Comparison of ENCODE assay signal across 20 cellular contexts in the genomic region with DNA sequence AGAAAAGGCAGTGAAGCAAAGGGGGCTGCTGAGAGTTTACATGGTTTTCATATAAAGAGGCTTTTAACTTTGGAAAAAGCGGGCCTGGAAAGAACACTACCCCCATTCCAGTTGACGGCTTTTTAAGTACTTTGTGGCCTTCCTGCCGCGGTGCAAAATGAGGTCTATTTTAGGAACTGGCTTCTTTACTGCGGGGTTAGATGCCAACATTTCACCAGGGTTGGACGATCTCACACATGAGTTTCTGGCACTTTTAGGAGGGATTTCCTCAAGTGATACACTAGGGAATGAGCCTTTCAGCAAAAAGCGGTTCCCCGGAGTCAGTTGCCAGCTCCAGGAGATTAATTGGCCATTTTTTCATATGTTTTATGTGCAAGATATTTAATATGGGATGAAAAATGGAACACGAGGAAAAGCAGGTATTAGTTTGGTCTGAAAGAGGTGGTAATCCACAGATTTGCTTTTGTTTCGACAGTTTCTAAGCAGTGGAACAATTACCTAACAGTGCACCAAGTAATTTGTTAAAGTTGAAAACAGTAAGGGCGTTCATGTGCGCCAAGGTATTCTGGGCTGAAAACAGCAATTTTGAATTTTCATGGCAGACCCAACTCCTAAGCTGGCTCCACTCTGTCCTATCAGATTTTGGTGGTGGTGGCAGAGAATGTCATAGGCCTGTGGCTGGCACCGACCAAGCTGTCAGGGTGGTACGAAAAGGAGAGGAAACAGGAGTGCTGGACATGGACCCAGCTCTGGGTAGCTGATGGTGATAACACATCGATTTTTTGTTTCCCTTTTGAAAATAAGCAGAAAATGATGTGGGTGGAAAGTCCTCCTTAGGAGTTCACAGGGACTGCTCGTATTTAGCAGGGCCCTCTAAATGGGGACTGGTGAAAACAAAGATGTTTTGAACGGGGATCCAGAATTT. TPM values are rescaled to one million over a fixed set of nuclear protein-coding genes. Genes with fewer than 3 reads are reported as not detected.
A peak's percentile ranks its signal among the peaks of the same experiment; 100 is the strongest.
DNase-seq lines count a peak whose midpoint lies in the region; ATAC-seq, FAIRE-seq and TF ChIP-seq lines count a peak whose summit lies in the region.
"Had no signal": no experiment of that assay in that cellular context is flagged by ENCODE, and none has a peak within 500 bp of the region (broad histone marks: within the 10 kb centered on the region; RNA-seq: fewer than 3 reads in every experiment).

No MANE protein-coding gene starts in this region.

- WGBS in thyroid gland, 2 donors: 47 to 54% methylated on average over 17 of the region's 17 CpGs

- no peaks in the 10 kb centered on the region for H3K9me3 ChIP-seq in thyroid gland

- FAIRE-seq in urothelium cell line (lab: Jason Lieb, UNC): no peak
- FAIRE-seq: astrocyte, G401.6 had no signal

- H3K9me3 Mint-ChIP-seq in brain (no peaks in the 10 kb centered on the region), neural crest cell (no peaks in the 10 kb centered on the region)
- H3K9me3 Mint-ChIP-seq: activated naive CD4-positive, alpha-beta T cell treated with anti-CD3 and anti-CD28 coated beads, Interleukin-2, amount 50 U/mL, for 24 hours; CD4-positive, CD25-positive, alpha-beta regulatory T cell; effector memory CD8-positive, alpha-beta T cell; stimulated activated naive CD8-positive, alpha-beta T cell treated with anti-CD3 and anti-CD28 coated beads, Interleukin-15, amount 100 ng/mL, for 72 hours had no signal

- peaks cover 0 to 5% of the 10 kb centered on the region in 2 donors for H3K36me3 ChIP-seq in thyroid gland

- H3K27ac ChIP-seq in thyroid gland: peak overlapping the region; percentile 42 to 71 (median 68)

- H3K27ac Mint-ChIP-seq in brain (peak overlapping the region in 3 of 5 experiments; percentile 1 to 71 (median 67)), neural crest cell (ENCODE audit: unreplicated experiment) (peak overlapping the region; percentile 82)
- H3K27ac Mint-ChIP-seq: activated naive CD4-positive, alpha-beta T cell treated with anti-CD3 and anti-CD28 coated beads, Interleukin-2, amount 50 U/mL, for 24 hours; effector memory CD8-positive, alpha-beta T cell; stimulated activated naive CD8-positive, alpha-beta T cell treated with anti-CD3 and anti-CD28 coated beads, Interleukin-15, amount 100 ng/mL, for 72 hours had no signal

- ATAC-seq in left cardiac atrium: peak; percentile 63 to 88
- ATAC-seq: activated CD4-positive, CD25-positive, alpha-beta regulatory T cell treated with anti-CD3 and anti-CD28 coated beads, Interleukin-2, amount 50 U/mL, for 24 hours; effector memory CD8-positive, alpha-beta T cell; stimulated activated naive CD8-positive, alpha-beta T cell treated with anti-CD3 and anti-CD28 coated beads, Interleukin-15, amount 100 ng/mL, for 72 hours had no signal

- no peak overlapping the region for H3K4me3 ChIP-seq in thyroid gland (replicated peaks in 1 of 3)

- H3K36me3 Mint-ChIP-seq in brain: peaks cover 42% of the 10 kb centered on the region
- no peaks in the 10 kb centered on the region for H3K36me3 Mint-ChIP-seq in neural crest cell (ENCODE audit: low read depth)

- H3K4me3 Mint-ChIP-seq in brain (no peak overlapping the region), neural crest cell (no peak overlapping the region)
- H3K4me3 Mint-ChIP-seq: activated naive CD4-positive, alpha-beta T cell treated with anti-CD3 and anti-CD28 coated beads, Interleukin-2, amount 50 U/mL, for 24 hours; CD4-positive, CD25-positive, alpha-beta regulatory T cell; effector memory CD8-positive, alpha-beta T cell; stimulated activated naive CD8-positive, alpha-beta T cell treated with anti-CD3 and anti-CD28 coated beads, Interleukin-15, amount 100 ng/mL, for 72 hours had no signal

- DNase-seq in left cardiac atrium (no peak), neural crest cell (ENCODE audit: low read depth, low spot score) (no peak), thyroid gland (peak; percentile 64 to 68), NCI-H526 (lab: John Stamatoyannopoulos, UW) (no peak), T-helper 1 cell (no peak), urothelium cell line (ENCODE audit: low spot score) (no peak)
- DNase-seq: CD4-positive, CD25-positive, alpha-beta regulatory T cell; effector memory CD8-positive, alpha-beta T cell; glutamatergic neuron; NCI-H2081 treated with DMSO at 0.1 percent for 48 hours; NCI-H510A treated with DMSO at 0.1 percent for 48 hours; RPMI8226; stimulated activated CD4-positive, alpha-beta T cell treated with anti-CD3 and anti-CD28 coated beads, Interleukin-4, amount 100 ng/mL, for 4 hours; stimulated activated naive CD8-positive, alpha-beta T cell treated with anti-CD3 and anti-CD28 coated beads, Interleukin-15, amount 100 ng/mL, for 72 hours; T1000 had no signal

- TF ChIP-seq CTCF in brain (conservative IDR thresholded peaks at IDR 0.05) (no peak), neural crest cell (conservative IDR thresholded peaks at IDR 0.05) (no peak), thyroid gland (IDR thresholded peaks at IDR 0.05) (no peak)

- H3K4me1 ChIP-seq in thyroid gland: peaks cover 25 to 30% of the 10 kb centered on the region in 2 donors

- H3K4me1 Mint-ChIP-seq in brain (peaks cover 31% of the 10 kb centered on the region), neural crest cell (no peaks in the 10 kb centered on the region)

- no peaks in the 10 kb centered on the region for H3K27me3 ChIP-seq in thyroid gland

- TF ChIP-seq POLR2A in thyroid gland (IDR thresholded peaks at IDR 0.05): no peak

- intact Hi-C loops in left cardiac atrium (cut with DNase I) (no loop called here), thyroid gland (cut with DNase I) (no loop called here)

- H3K27me3 Mint-ChIP-seq in brain: peaks cover 3% of the 10 kb centered on the region
- H3K27me3 Mint-ChIP-seq in neural crest cell (ENCODE audit: low read depth): no peaks in the 10 kb centered on the region
- H3K27me3 Mint-ChIP-seq: activated naive CD4-positive, alpha-beta T cell treated with anti-CD3 and anti-CD28 coated beads, Interleukin-2, amount 50 U/mL, for 24 hours; CD4-positive, CD25-positive, alpha-beta regulatory T cell; effector memory CD8-positive, alpha-beta T cell; stimulated activated naive CD8-positive, alpha-beta T cell treated with anti-CD3 and anti-CD28 coated beads, Interleukin-15, amount 100 ng/mL, for 72 hours had no signal

RNA-seq across cellular contexts. Expression of gene FZD5, which starts 55.6 kb away (rescaled TPM):
- 2.0 TPM for polyA plus RNA-seq in brain (ENCODE audit: insufficient read depth, low read depth, low replicate concordance)
- total RNA-seq in left cardiac atrium (1 to 10 TPM; 4.9 to 5.0 TPM), neural crest cell (2.4 and 2.5 TPM in 2 replicates), thyroid gland (10 to 100 TPM; 31.2 to 45.4 (median 41.5) TPM)

Comparison
In these comparisons a context has a peak if more than half of its experiments do, and no peak if none do; other contexts are left out.
1. DNase-seq: peak in thyroid gland (2 of 2); none in left cardiac atrium (single experiment), neural crest cell (single experiment), NCI-H526 (0 of 2), T-helper 1 cell (0 of 5) and urothelium cell line (single experiment).